Comparison of ENCODE assay signal across 18 cellular contexts in the genomic region with DNA sequence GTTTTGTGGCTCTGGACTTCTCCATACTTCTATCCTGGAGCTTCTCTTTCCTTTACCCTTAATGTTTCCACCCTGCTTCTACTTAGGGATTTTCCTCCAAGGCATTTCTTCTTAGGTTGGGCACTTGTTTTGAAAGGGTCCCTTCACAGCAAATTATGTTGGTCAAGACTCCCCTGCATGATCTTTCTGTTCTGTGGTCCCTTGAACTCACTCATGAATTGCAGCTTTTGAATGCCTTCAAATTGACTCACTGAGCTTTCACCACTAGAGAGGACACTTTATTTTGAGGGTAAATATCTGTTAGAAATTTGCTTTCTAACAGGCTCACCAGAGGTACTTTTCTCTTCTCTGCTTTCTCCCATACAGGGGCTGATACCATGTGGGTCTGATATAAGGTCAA.
DNase-seq lines count a peak whose midpoint lies in the region; TF ChIP-seq lines count a peak whose summit lies in the region.
"Had no signal": no experiment of that assay in that cellular context is flagged by ENCODE, and none has a peak within 500 bp of the region (broad histone marks: within the 10 kb centered on the region; RNA-seq: fewer than 3 reads in every experiment).

No MANE protein-coding gene starts in this region.

- H3K18ac ChIP-seq in H9 (ENCODE audit: insufficient read length, low read depth, low read length) = no peak overlapping the region

- no peak overlapping the region for H2AK5ac ChIP-seq in H9 (ENCODE audit: insufficient read length, low read length)

- H3K4me1 ChIP-seq in H9 (ENCODE audit: insufficient read depth, low read length) = no peaks in the 10 kb centered on the region
- peaks cover 16% of the 10 kb centered on the region for H3K4me1 ChIP-seq in skeletal muscle satellite cell (ENCODE audit: control insufficient read depth, insufficient read depth, low read length)
- H3K4me1 ChIP-seq: BLaER1 treated with 17β-estradiol and CSF1 and Interleukin-3, amounts not matched to agents 10 nM and 100 nM; Peyer's patch; right lobe of liver; tibial artery had no signal

- H2BK20ac ChIP-seq in H9 (ENCODE audit: low read depth, low read length, poor library complexity, severe bottlenecking) = no peak overlapping the region

- H3K27me3 Mint-ChIP-seq in H9 (ENCODE audit: low read depth) = no peaks in the 10 kb centered on the region
- H3K27me3 Mint-ChIP-seq: activated CD4-positive, alpha-beta memory T cell treated with anti-CD3 and anti-CD28 coated beads for 36 hours; activated naive CD8-positive, alpha-beta T cell treated with anti-CD3 and anti-CD28 coated beads, Interleukin-2, amount 50 U/mL, for 24 hours; memory B cell had no signal

- no peak overlapping the region for H4K8ac ChIP-seq in H9 (replicated peaks; ENCODE audit: insufficient read length, low read depth, low read length)

- H3K23me2 ChIP-seq in H9 (ENCODE audit: insufficient read length, low read depth, low read length, poor library complexity, severe bottlenecking) = no peaks in the 10 kb centered on the region

- no peak overlapping the region for H4K5ac ChIP-seq in H9 (ENCODE audit: insufficient read length, low read depth, low read length)

- H2BK15ac ChIP-seq in H9 (ENCODE audit: low read depth, low read length) = no peak overlapping the region

- H2AFZ ChIP-seq in H9 (ENCODE audit: low read length) = no peak overlapping the region

- no peak overlapping the region for H3K27ac ChIP-seq in H9 (ENCODE audit: insufficient read length, low read depth, low read length)
- H3K27ac ChIP-seq: BLaER1 treated with 17β-estradiol and CSF1 and Interleukin-3, amounts not matched to agents 10 nM and 100 nM; Peyer's patch; right lobe of liver; tibial artery had no signal

- H3K36me3 Mint-ChIP-seq in H9 (ENCODE audit: insufficient read depth in 1 of 3, low read depth in 3 of 3) = no peaks in the 10 kb centered on the region
- H3K36me3 Mint-ChIP-seq: activated CD4-positive, alpha-beta memory T cell treated with anti-CD3 and anti-CD28 coated beads for 36 hours; memory B cell had no signal

- no peak for TF ChIP-seq CTCF in H9 (conservative IDR thresholded peaks at IDR 0.05)
- no peak for TF ChIP-seq CTCF in astrocyte of the spinal cord (IDR thresholded peaks at IDR 0.05; ENCODE audit: low read depth, low read length)

- no peak overlapping the region for H3K14ac ChIP-seq in H9 (ENCODE audit: insufficient read depth, low read length)

- no peak overlapping the region for H4K91ac ChIP-seq in H9 (ENCODE audit: insufficient read length, low read depth, low read length)

- no peaks in the 10 kb centered on the region for H3K79me1 ChIP-seq in H9 (ENCODE audit: insufficient read depth, low read depth, low read length, poor library complexity, severe bottlenecking)

- H3K9me3 ChIP-seq in H9 (ENCODE audit: control insufficient read depth, low read depth, low read length) = no peaks in the 10 kb centered on the region
- no peaks in the 10 kb centered on the region for H3K9me3 ChIP-seq in skeletal muscle satellite cell (replicated peaks; ENCODE audit: low read length)
- H3K9me3 ChIP-seq: BLaER1 treated with 17β-estradiol and CSF1 and Interleukin-3, amounts not matched to agents 10 nM and 100 nM; Peyer's patch; right lobe of liver; tibial artery had no signal

- H3K36me3 ChIP-seq in skeletal muscle satellite cell (ENCODE audit: insufficient read depth, low read length) = no peaks in the 10 kb centered on the region
- H3K36me3 ChIP-seq: BLaER1 treated with 17β-estradiol and CSF1 and Interleukin-3, amounts not matched to agents 10 nM and 100 nM; Peyer's patch; right lobe of liver; tibial artery had no signal

- H3K4me2 ChIP-seq in H9 (ENCODE audit: insufficient read depth, insufficient read length, low read length) (no peak overlapping the region), skeletal muscle satellite cell (ENCODE audit: low read length) (peak overlapping the region; percentile 59)
- H3K4me2 ChIP-seq: BLaER1 treated with 17β-estradiol and CSF1 and Interleukin-3, amounts not matched to agents 10 nM and 100 nM had no signal

- no peak overlapping the region for H2BK120ac ChIP-seq in H9 (ENCODE audit: low read depth, low read length, poor library complexity, severe bottlenecking)

- no peaks in the 10 kb centered on the region; a peak in 1 of 5 replicates for H3K9me3 Mint-ChIP-seq in H9
- H3K9me3 Mint-ChIP-seq: activated CD4-positive, alpha-beta memory T cell treated with anti-CD3 and anti-CD28 coated beads for 36 hours; activated naive CD8-positive, alpha-beta T cell treated with anti-CD3 and anti-CD28 coated beads, Interleukin-2, amount 50 U/mL, for 24 hours; activated T-cell treated with anti-CD3 and anti-CD28 coated beads, Interleukin-2, amount 50 U/mL, for 72 hours; memory B cell had no signal

- no peak overlapping the region for H3K23ac ChIP-seq in H9 (ENCODE audit: insufficient read length, low read depth, low read length)

- no peaks in the 10 kb centered on the region for H4K20me1 ChIP-seq in H9 (ENCODE audit: control insufficient read depth, insufficient read depth, insufficient read length)
- H4K20me1 ChIP-seq: BLaER1 treated with 17β-estradiol and CSF1 and Interleukin-3, amounts not matched to agents 10 nM and 100 nM had no signal

- H3K4me3 Mint-ChIP-seq in H9 = no peak overlapping the region
- H3K4me3 Mint-ChIP-seq: activated CD4-positive, alpha-beta memory T cell treated with anti-CD3 and anti-CD28 coated beads for 36 hours; activated naive CD8-positive, alpha-beta T cell treated with anti-CD3 and anti-CD28 coated beads, Interleukin-2, amount 50 U/mL, for 24 hours; activated T-cell treated with anti-CD3 and anti-CD28 coated beads, Interleukin-2, amount 50 U/mL, for 72 hours; memory B cell had no signal

- H3K56ac ChIP-seq in H9 (ENCODE audit: insufficient read length, low read depth, low read length) = no peak overlapping the region

- peaks cover 2 to 6% of the 10 kb centered on the region in 2 experiments for H3K4me1 Mint-ChIP-seq in H9
- H3K4me1 Mint-ChIP-seq: activated naive CD8-positive, alpha-beta T cell treated with anti-CD3 and anti-CD28 coated beads, Interleukin-2, amount 50 U/mL, for 24 hours; memory B cell had no signal

- no peak overlapping the region for H3K4ac ChIP-seq in H9 (ENCODE audit: low read depth, low read length)

- DNase-seq in H9 (no peak), astrocyte of the spinal cord (ENCODE audit: low read depth, low spot score) (peak; percentile 52), iris pigment epithelial cell (ENCODE audit: low read depth) (peak; percentile 28), NCI-H1436 treated with DMSO at 0.1 percent for 48 hours (lab: John Stamatoyannopoulos, UW) (no peak), NCI-H2196 treated with DMSO at 0.1 percent for 48 hours (lab: John Stamatoyannopoulos, UW; ENCODE audit: unreplicated experiment) (no peak), HT-29 (ENCODE audit: low spot score) (no peak)
- no peak for DNase-seq in activated CD4-positive, alpha-beta T cell treated with anti-CD3 and anti-CD28 coated beads for 4 hours
- DNase-seq: activated CD4-positive, alpha-beta memory T cell treated with anti-CD3 and anti-CD28 coated beads for 36 hours; activated naive CD8-positive, alpha-beta T cell treated with anti-CD3 and anti-CD28 coated beads, Interleukin-2, amount 50 U/mL, for 24 hours; activated T-cell treated with anti-CD3 and anti-CD28 coated beads, Interleukin-2, amount 50 U/mL, for 72 hours; NCI-H2081; NCI-H748 treated with DMSO at 0.1 percent for 48 hours; Peyer's patch; right lobe of liver; tibial artery had no signal

- no peak overlapping the region for H3K9ac ChIP-seq in H9 (ENCODE audit: extremely low read depth, insufficient read length, low read length)
- H3K9ac ChIP-seq in skeletal muscle satellite cell (ENCODE audit: low read depth, low read length) = peak overlapping the region; percentile 5
- H3K9ac ChIP-seq: BLaER1 treated with 17β-estradiol and CSF1 and Interleukin-3, amounts not matched to agents 10 nM and 100 nM had no signal

- in situ Hi-C loops in astrocyte of the spinal cord (cut with HindIII; ENCODE audit: low sequenced_read_pairs) = no loop called here

- H3K4me3 ChIP-seq in astrocyte of the spinal cord (ENCODE audit: low read depth, low read length) (no peak overlapping the region), skeletal muscle satellite cell (ENCODE audit: low read length) (no peak overlapping the region)
- H3K4me3 ChIP-seq: BLaER1 treated with 17β-estradiol and CSF1 and Interleukin-3, amounts not matched to agents 10 nM and 100 nM; Peyer's patch; right lobe of liver; tibial artery had no signal

- H3K27me3 ChIP-seq in H9 (ENCODE audit: insufficient read depth, low read length) (no peaks in the 10 kb centered on the region), skeletal muscle satellite cell (ENCODE audit: control insufficient read depth, insufficient read depth, low read length) (no peaks in the 10 kb centered on the region)
- H3K27me3 ChIP-seq: BLaER1 treated with 17β-estradiol and CSF1 and Interleukin-3, amounts not matched to agents 10 nM and 100 nM; Peyer's patch; right lobe of liver; tibial artery had no signal

- peak overlapping the region in 2 of 3 experiments; percentile 50 to 82; a peak in 5 of 7 replicates for H3K27ac Mint-ChIP-seq in H9
- H3K27ac Mint-ChIP-seq: activated CD4-positive, alpha-beta memory T cell treated with anti-CD3 and anti-CD28 coated beads for 36 hours; activated naive CD8-positive, alpha-beta T cell treated with anti-CD3 and anti-CD28 coated beads, Interleukin-2, amount 50 U/mL, for 24 hours; activated T-cell treated with anti-CD3 and anti-CD28 coated beads, Interleukin-2, amount 50 U/mL, for 72 hours; memory B cell had no signal

- H3K79me2 ChIP-seq in H9 (ENCODE audit: insufficient read depth, low read length) = no peaks in the 10 kb centered on the region

- no peak overlapping the region for H2BK5ac ChIP-seq in H9 (ENCODE audit: insufficient read length, low read length)

- H2BK12ac ChIP-seq in H9 (ENCODE audit: insufficient read length, low read depth, low read length) = no peak overlapping the region

- H3T11ph ChIP-seq in H9 (ENCODE audit: low read length) = no peak overlapping the region

Comparison
In these comparisons a context has a peak if more than half of its experiments do, and no peak if none do; other contexts are left out.
1. DNase-seq: peak in astrocyte of the spinal cord (single experiment) and iris pigment epithelial cell (single experiment); none in H9 (single experiment), activated CD4-positive, alpha-beta T cell treated with anti-CD3 and anti-CD28 coated beads for 4 hours (0 of 2), NCI-H1436 treated with DMSO at 0.1 percent for 48 hours (single experiment), NCI-H2196 treated with DMSO at 0.1 percent for 48 hours (single experiment) and HT-29 (single experiment).